Comparison of ENCODE assay signal across 1 cellular context in genomic region chr9:96256800-96257199, GRCh38.
TF ChIP-seq lines count a peak whose summit lies in the region.

No MANE protein-coding gene starts in this region.

TF ChIP-seq in HCT116, 20 proteins besides CTCF, POLR2A, EP300 and RAD21 (continued from another document):
- no peak for TF ChIP-seq EGR1 (IDR thresholded peaks at IDR 0.05; ENCODE audit: low read depth)
